ENCODE assay signal across 19 cellular contexts in genomic region chr19:54893406-54893805, GRCh38. TPM values are rescaled to one million over a fixed set of nuclear protein-coding genes. Genes with fewer than 3 reads are reported as not detected.
A peak's percentile ranks its signal among the peaks of the same experiment; 100 is the strongest.
DNase-seq lines count a peak whose midpoint lies in the region; TF ChIP-seq lines count a peak whose summit lies in the region.
"Had no signal": no experiment of that assay in that cellular context is flagged by ENCODE, and none has a peak within 500 bp of the region (broad histone marks: within the 10 kb centered on the region; RNA-seq: fewer than 3 reads in every experiment).

No MANE protein-coding gene starts in this region.

- WGBS in suprapubic skin: 25% methylated on average over 3 of the region's 7 CpGs

- TF ChIP-seq POLR2A in suprapubic skin (IDR thresholded peaks at IDR 0.05): no peak

- H3K27ac Mint-ChIP-seq in type B pancreatic cell: no peak overlapping the region
- H3K27ac Mint-ChIP-seq: CD8-positive, alpha-beta memory T cell had no signal

- H3K9ac ChIP-seq in colonic mucosa (ENCODE audit: low read depth in 2 of 2, low read length in 2 of 2): no peak overlapping the region
- H3K9ac ChIP-seq: BLaER1 had no signal

- peaks cover 7% of the 10 kb centered on the region for H3K27me3 Mint-ChIP-seq in type B pancreatic cell

- H3K4me1 ChIP-seq in suprapubic skin: no peaks in the 10 kb centered on the region
- H3K4me1 ChIP-seq in colonic mucosa: no peaks in the 10 kb centered on the region
- H3K4me1 ChIP-seq: BLaER1, Peyer's patch had no signal

- H3K27ac ChIP-seq in suprapubic skin (no peak overlapping the region), colonic mucosa (no peak overlapping the region)
- H3K27ac ChIP-seq: BLaER1, HL-60, Peyer's patch had no signal

- H3K9me3 Mint-ChIP-seq in type B pancreatic cell: no peaks in the 10 kb centered on the region

- H3K36me3 Mint-ChIP-seq in type B pancreatic cell: no peaks in the 10 kb centered on the region
- H3K36me3 Mint-ChIP-seq: CD8-positive, alpha-beta memory T cell had no signal

- H3K4me3 ChIP-seq in suprapubic skin (no peak overlapping the region), colonic mucosa (no peak overlapping the region)
- H3K4me3 ChIP-seq: BLaER1, Peyer's patch had no signal

- H3K36me3 ChIP-seq in suprapubic skin: no peaks in the 10 kb centered on the region
- no peaks in the 10 kb centered on the region for H3K36me3 ChIP-seq in colonic mucosa
- H3K36me3 ChIP-seq: BLaER1, Peyer's patch had no signal

- no peak overlapping the region for H3K4me3 Mint-ChIP-seq in type B pancreatic cell
- H3K4me3 Mint-ChIP-seq: CD8-positive, alpha-beta memory T cell had no signal

- DNase-seq in HT-29 (ENCODE audit: low spot score): peak; percentile 22
- DNase-seq in SW480 (ENCODE audit: low spot score): peak; percentile 64
- DNase-seq in iPS-NIHi7 (ENCODE audit: extremely low spot score): peak; percentile 67
- DNase-seq in type B pancreatic cell (ENCODE audit: extremely low spot score, unreplicated experiment): peak; percentile 42
- no peak for DNase-seq in suprapubic skin (ENCODE audit: low spot score in 2 of 2)
- no peak for DNase-seq in 8988T
- no peak for DNase-seq in G401 (ENCODE audit: low spot score)
- DNase-seq in colonic mucosa: no peak
- DNase-seq: CD8-positive, alpha-beta memory T cell; NCI-H1417; NCI-H1930; NCI-H2171 treated with DMSO at 0.1 percent for 48 hours; NCI-H510A; NCI-H82; Peyer's patch; SHP77 treated with DMSO at 0.1 percent for 48 hours had no signal

- intact Hi-C loops in colonic mucosa (cut with DNase I): no loop called here

- H3K9me3 ChIP-seq in suprapubic skin: no peaks in the 10 kb centered on the region
- H3K9me3 ChIP-seq in colonic mucosa: no peaks in the 10 kb centered on the region
- H3K9me3 ChIP-seq: BLaER1 had no signal

- peaks cover 5% of the 10 kb centered on the region for H3K27me3 ChIP-seq in suprapubic skin
- no peaks in the 10 kb centered on the region for H3K27me3 ChIP-seq in colonic mucosa
- H3K27me3 ChIP-seq: BLaER1, Peyer's patch had no signal

- in situ Hi-C loops in G401 (cut with HindIII; ENCODE audit: low sequenced_read_pairs): no loop called here

- TF ChIP-seq CTCF in type B pancreatic cell (conservative IDR thresholded peaks at IDR 0.05) (no peak), suprapubic skin (IDR thresholded peaks at IDR 0.05) (no peak), colonic mucosa (IDR thresholded peaks at IDR 0.05) (no peak)

- no peak for TF ChIP-seq EP300 in suprapubic skin (IDR thresholded peaks at IDR 0.05)

- no peaks in the 10 kb centered on the region for H3K4me1 Mint-ChIP-seq in type B pancreatic cell (ENCODE audit: unreplicated experiment)
- H3K4me1 Mint-ChIP-seq: CD8-positive, alpha-beta memory T cell had no signal

RNA-seq across cellular contexts. Expression of gene NCR1, which starts 12.5 kb away (rescaled TPM):
- not detected in 2 replicates for total RNA-seq in HT-29 (2014; rRNA removed; shearing (Covaris generic))
- not detected in 2 replicates for total RNA-seq in type B pancreatic cell (ENCODE audit: low replicate concordance)
- total RNA-seq in suprapubic skin: not detected
- not detected in 2 replicates for total RNA-seq in G401 (2014; rRNA removed; shearing (Covaris generic))
- total RNA-seq in colonic mucosa: not detected

RNA-seq across cellular contexts. Expression of gene FCAR, which starts 19.4 kb away (rescaled TPM):
- not detected in 2 replicates for total RNA-seq in HT-29 (2014; rRNA removed; shearing (Covaris generic))
- total RNA-seq in type B pancreatic cell (ENCODE audit: low replicate concordance) (not detected in 2 replicates), suprapubic skin (under 1 TPM in 1 of 4 donors, not detected in 3; 0.87 TPM), colonic mucosa (under 1 TPM in 1 of 2 donors, not detected in 1; 0.88 TPM)
- total RNA-seq in G401 (2014; rRNA removed; shearing (Covaris generic)): not detected in 2 replicates
- total RNA-seq: CD8-positive, alpha-beta memory T cell; Daoy; Peyer's patch had no signal

RNA-seq across cellular contexts. Expression of gene KIR3DL2, which starts 43.2 kb away (rescaled TPM):
- not detected in 2 replicates for total RNA-seq in HT-29 (2014; rRNA removed; shearing (Covaris generic))
- not detected in 2 replicates for total RNA-seq in type B pancreatic cell (ENCODE audit: low replicate concordance)
- total RNA-seq in suprapubic skin: not detected
- not detected in 2 replicates for total RNA-seq in G401 (2014; rRNA removed; shearing (Covaris generic))
- total RNA-seq in colonic mucosa: not detected
- total RNA-seq: Daoy, Peyer's patch had no signal

RNA-seq across cellular contexts. Expression of gene NLRP7, which starts 53.9 kb away (rescaled TPM):
- not detected in 2 replicates for total RNA-seq in HT-29 (2014; rRNA removed; shearing (Covaris generic))
- total RNA-seq in type B pancreatic cell (ENCODE audit: low replicate concordance) (0.98 TPM in 1 of 2 replicates, not detected in the other), suprapubic skin (not detected), colonic mucosa (not detected)
- total RNA-seq in G401 (2014; rRNA removed; shearing (Covaris generic)): not detected in 2 replicates
- total RNA-seq: CD8-positive, alpha-beta memory T cell; Daoy; Peyer's patch had no signal

Comparison
In these comparisons a context has a peak if more than half of its experiments do, and no peak if none do; other contexts are left out.
1. DNase-seq: peak in HT-29 (single experiment), SW480 (single experiment), iPS-NIHi7 (single experiment) and type B pancreatic cell (single experiment); none in suprapubic skin (0 of 2), 8988T (single experiment), G401 (single experiment) and colonic mucosa (single experiment).